In genomic region chr5:17813214-17813613, GRCh38 we compare ENCODE assay signal across 20 cellular contexts.
"Had no signal": no experiment of that assay in that cellular context is flagged by ENCODE, and none has a peak within 500 bp of the region (broad histone marks: within the 10 kb centered on the region; RNA-seq: fewer than 3 reads in every experiment).

No MANE protein-coding gene starts in this region.

- ATAC-seq: heart left ventricle; left lobe of liver; natural killer cell treated with Interleukin-12 subunit alpha and Interleukin-12 subunit beta and Interleukin-15 and Interleukin-18, amount 100 ng/mL, for 72 hours; pancreas; right cardiac atrium had no signal

- H3K4me2 ChIP-seq: neural progenitor cell had no signal

- H3K36me3 ChIP-seq: colonic mucosa, heart left ventricle, neural progenitor cell, pancreas, stomach, thoracic aorta, transverse colon had no signal

- H2AFZ ChIP-seq: neural progenitor cell had no signal

- H3K4me3 ChIP-seq: colonic mucosa, heart left ventricle, neural progenitor cell, pancreas, stomach, thoracic aorta, transverse colon had no signal

- DNase-seq: colonic mucosa; dermis blood vessel endothelial cell; heart left ventricle; hippocampal formation; midbrain; occipital lobe; pancreas; right cardiac atrium; small intestine; stimulated activated CD4-positive, alpha-beta T cell treated with anti-CD3 and anti-CD28 coated beads, Interleukin-12 subunit alpha, Interleukin-12 subunit beta, amount 100 ng/mL, for 4 hours; stimulated activated naive CD4-positive, alpha-beta T cell; stomach; substantia nigra; transverse colon had no signal

- H3K9ac ChIP-seq: neural progenitor cell had no signal

- H3K27ac ChIP-seq: colonic mucosa, heart left ventricle, neural progenitor cell, pancreas, stomach, thoracic aorta, transverse colon had no signal

- FAIRE-seq: frontal cortex, islet of Langerhans, pancreas, small intestine had no signal

- H3K4me1 ChIP-seq: colonic mucosa, heart left ventricle, neural progenitor cell, pancreas, stomach, transverse colon had no signal

- H3K9me3 ChIP-seq: colonic mucosa, heart left ventricle, pancreas, stomach, thoracic aorta, transverse colon had no signal

- H3K27me3 ChIP-seq: colonic mucosa, heart left ventricle, neural progenitor cell, pancreas, stomach, transverse colon had no signal
